8 cellular contexts compared by ENCODE assay signal in genomic region chr2:64204716-64205115, GRCh38.
A peak's percentile ranks its signal among the peaks of the same experiment; 100 is the strongest.
DNase-seq lines count a peak whose midpoint lies in the region; ATAC-seq, FAIRE-seq and TF ChIP-seq lines count a peak whose summit lies in the region.

No MANE protein-coding gene starts in this region.

- no peaks in the 10 kb centered on the region for H3K27me3 ChIP-seq in OCI-LY3 (ENCODE audit: low read depth, low read length)

- H3K79me2 ChIP-seq in OCI-LY3 (ENCODE audit: low read length) = no peaks in the 10 kb centered on the region

- H3K9ac ChIP-seq in OCI-LY3 (ENCODE audit: low read length) = peak overlapping the region; percentile 77

- BruUV-seq in Calu3 (replicated peaks; lab: Mats Ljungman, UMichigan) = no TSS peak

- peaks cover 53% of the 10 kb centered on the region for H3K4me1 ChIP-seq in OCI-LY3 (ENCODE audit: low read length)

- peak overlapping the region; percentile 65 for H3K4me3 Mint-ChIP-seq in Calu3 (ENCODE audit: low read depth, unreplicated experiment)
- peak overlapping the region; percentile 73 to 74 for H3K4me3 Mint-ChIP-seq in effector memory CD8-positive, alpha-beta T cell
- H3K4me3 Mint-ChIP-seq in progenitor cell of endocrine pancreas (ENCODE audit: low read depth) = no peak overlapping the region

- no peaks in the 10 kb centered on the region for H4K20me1 ChIP-seq in OCI-LY3 (ENCODE audit: insufficient read depth, low read length)

- H3K4me1 Mint-ChIP-seq in Calu3 (ENCODE audit: low read depth, unreplicated experiment) (peaks cover 19% of the 10 kb centered on the region), progenitor cell of endocrine pancreas (ENCODE audit: low read depth) (peaks cover 34% of the 10 kb centered on the region)
- H3K4me1 Mint-ChIP-seq in effector memory CD8-positive, alpha-beta T cell (ENCODE audit: low read depth in 2 of 2) = peaks cover 12 to 13% of the 10 kb centered on the region in 2 donors

- H3K9me3 ChIP-seq in OCI-LY3 (ENCODE audit: insufficient read depth, low read length) = no peaks in the 10 kb centered on the region

- H3K27me3 Mint-ChIP-seq in Calu3 (ENCODE audit: unreplicated experiment) (no peaks in the 10 kb centered on the region), progenitor cell of endocrine pancreas (no peaks in the 10 kb centered on the region)
- no peaks in the 10 kb centered on the region for H3K27me3 Mint-ChIP-seq in effector memory CD8-positive, alpha-beta T cell

- CTCF ChIA-PET in Calu3 (lab: Charles Lee) = interaction anchor here (0.5 to 2.7 kb wide), 3 partner anchors 108 to 546 kb away, joined by 4 to 8 read pairs (median 4); no protein-coding TSS in a partner anchor

- H3K4me2 ChIP-seq in OCI-LY3 (ENCODE audit: low read length) = peak overlapping the region; percentile 96

- H3K27ac Mint-ChIP-seq in Calu3 (ENCODE audit: unreplicated experiment) (peak overlapping the region; percentile 99), progenitor cell of endocrine pancreas (peak overlapping the region; percentile 94)
- H3K27ac Mint-ChIP-seq in effector memory CD8-positive, alpha-beta T cell = peak overlapping the region; percentile 83 to 92

- intact Hi-C loops in Calu3 (cut with micrococcal nuclease; ENCODE audit: unreplicated experiment) = loop anchor here (5.0 kb wide), 2 partner anchors 73 to 108 kb away; no protein-coding TSS in a partner anchor

- H3K36me3 Mint-ChIP-seq in Calu3 (ENCODE audit: insufficient read depth, unreplicated experiment) (peaks cover 15% of the 10 kb centered on the region), progenitor cell of endocrine pancreas (ENCODE audit: insufficient read depth) (no peaks in the 10 kb centered on the region)
- H3K36me3 Mint-ChIP-seq in effector memory CD8-positive, alpha-beta T cell (ENCODE audit: insufficient read depth) = no peaks in the 10 kb centered on the region

- peak overlapping the region; percentile 75 for H3K4me3 ChIP-seq in OCI-LY3 (ENCODE audit: low read length)

- TF ChIP-seq CTCF in Calu3 (IDR thresholded peaks at IDR 0.05; ENCODE audit: unreplicated experiment) (no peak), OCI-LY3 (IDR thresholded peaks at IDR 0.05; ENCODE audit: low read depth, low read length) (no peak), progenitor cell of endocrine pancreas (IDR thresholded peaks at IDR 0.05; ENCODE audit: unreplicated experiment) (no peak)

- DNase-seq in Calu3 = no peak
- no peak for DNase-seq in effector memory CD8-positive, alpha-beta T cell
- DNase-seq in progenitor cell of endocrine pancreas (ENCODE audit: low spot score, unreplicated experiment) = no peak
- DNase-seq in NCI-H2107 (lab: John Stamatoyannopoulos, UW) = no peak
- DNase-seq in left lobe of liver (ENCODE audit: low spot score) = no peak
- no peak for DNase-seq in HuH-7.5 (ENCODE audit: low spot score)
- no peak for DNase-seq in frontal cortex (ENCODE audit: low spot score in 2 of 2)

- H2AFZ ChIP-seq in OCI-LY3 (ENCODE audit: low read depth, low read length) = peak overlapping the region; percentile 68

- H3K27ac ChIP-seq in OCI-LY3 (ENCODE audit: low read length) = peak overlapping the region; percentile 81

- no peak for FAIRE-seq in frontal cortex (lab: Jason Lieb, UNC)

- no peak for ATAC-seq in effector memory CD8-positive, alpha-beta T cell (replicated peaks)
- no peak for ATAC-seq in left lobe of liver

- no peaks in the 10 kb centered on the region for H3K9me3 Mint-ChIP-seq in Calu3 (ENCODE audit: low read depth, unreplicated experiment)
- no peaks in the 10 kb centered on the region for H3K9me3 Mint-ChIP-seq in effector memory CD8-positive, alpha-beta T cell
- no peaks in the 10 kb centered on the region for H3K9me3 Mint-ChIP-seq in progenitor cell of endocrine pancreas (ENCODE audit: low read depth)

- no peaks in the 10 kb centered on the region for H3K36me3 ChIP-seq in OCI-LY3 (replicated peaks; ENCODE audit: low read depth, low read length)
